In the genomic region with DNA sequence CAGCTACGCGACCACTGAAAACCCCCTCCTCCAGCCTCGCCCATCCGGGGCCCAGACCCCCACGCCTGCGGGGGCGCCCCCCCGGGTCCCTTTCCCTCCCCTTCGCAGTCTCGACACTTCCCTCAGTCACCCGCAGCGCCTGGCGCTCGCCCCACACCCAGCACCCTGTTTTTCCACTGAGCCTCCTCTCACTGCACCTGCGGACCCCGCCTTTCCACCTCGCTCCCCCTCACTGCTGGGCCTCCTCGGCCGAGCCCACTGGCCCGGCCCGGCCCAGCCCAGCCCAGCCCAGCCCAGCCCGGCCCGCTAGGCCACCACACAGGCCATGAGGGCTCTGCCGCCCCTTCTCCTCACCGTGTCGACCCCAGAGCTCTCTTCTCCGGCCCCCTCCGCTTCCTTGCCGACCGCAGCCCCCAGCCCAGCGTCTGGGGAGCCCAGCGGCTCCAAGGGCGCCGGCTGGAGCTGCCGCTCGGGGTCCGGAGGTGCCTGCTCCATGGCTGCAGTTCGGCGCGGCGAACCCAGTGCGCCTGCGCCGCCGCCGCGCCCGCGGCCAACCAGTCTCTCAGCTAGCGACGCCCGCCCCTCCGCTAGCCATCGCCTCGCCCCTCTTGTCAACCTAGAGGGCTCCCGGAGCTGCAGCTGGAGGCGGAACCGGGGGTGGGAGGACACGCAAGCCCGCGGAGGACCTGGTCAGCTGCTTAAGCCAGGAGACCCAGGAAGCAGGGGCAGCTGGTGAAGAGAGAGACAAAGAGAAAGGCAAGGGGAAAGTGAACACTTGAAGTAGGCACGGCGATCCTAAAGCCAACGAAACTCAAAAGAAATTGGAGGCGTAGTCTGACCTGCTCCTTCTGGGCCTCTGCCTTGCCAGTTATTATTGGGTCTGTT, we compare ENCODE assay signal across 8 cellular contexts. TPM values are rescaled to one million over a fixed set of nuclear protein-coding genes. Genes with fewer than 3 reads are reported as not detected.
DNase-seq lines count a peak whose midpoint lies in the region; ATAC-seq and TF ChIP-seq lines count a peak whose summit lies in the region.

A gene (minus strand): TSS at position 525 of the 885 bp plus-strand sequence. CDS start 30 bp downstream, at position 495.

- H3K4me1 Mint-ChIP-seq in CD4-positive, alpha-beta T cell (ENCODE audit: low read depth) = peaks cover 39% of the 10 kb centered on the region
- H3K4me1 Mint-ChIP-seq in activated CD4-positive, alpha-beta memory T cell treated with anti-CD3 and anti-CD28 coated beads, Interleukin-2, amount 10 ng/mL, durations not matched to agents 7 days and 5 days = peaks cover 29% of the 10 kb centered on the region

- POLR2A ChIA-PET in CD4-positive, alpha-beta T cell (lab: Charles Lee) = interaction anchor here (0.6 to 2.4 kb wide), 8 partner anchors 8 to 163 kb away, joined by 3 to 10 read pairs (median 6); a partner anchor contains a TSS
- POLR2A ChIA-PET in activated CD4-positive, alpha-beta memory T cell treated with anti-CD3 and anti-CD28 coated beads, Interleukin-2, amount 10 ng/mL, durations not matched to agents 7 days and 5 days (lab: Charles Lee) = interaction anchor here (0.6 to 1.9 kb wide), 10 partner anchors 9 to 789 kb away, joined by 3 to 15 read pairs (median 4); a partner anchor contains a TSS

- peak within 1 kb of the TSS; percentile 90 to 93 for H3K9ac ChIP-seq in duodenal mucosa (ENCODE audit: low read depth in 1 of 2, low read length in 2 of 2)

- DNase-seq in CD4-positive, alpha-beta T cell = peak; percentile 74 to 86 (median 81)
- DNase-seq in HK-2 (ENCODE audit: unreplicated experiment) (peak; percentile 98), NCI-H82 treated with DMSO at 0.1 percent for 48 hours (lab: John Stamatoyannopoulos, UW; ENCODE audit: unreplicated experiment) (peak; percentile 82), lower leg skin (ENCODE audit: low spot score in 2 of 2) (peak; percentile 86 to 98)
- DNase-seq in activated CD4-positive, alpha-beta memory T cell treated with anti-CD3 and anti-CD28 coated beads, Interleukin-2, amount 10 ng/mL, durations not matched to agents 7 days and 5 days = peak; percentile 90
- peak; percentile 82 for DNase-seq in stimulated activated CD4-positive, alpha-beta T cell treated with anti-CD3 and anti-CD28 coated beads, Interleukin-4, amount 100 ng/mL, for 4 hours

- peak within 1 kb of the TSS; percentile 51 for H3K27ac ChIP-seq in CD4-positive, alpha-beta T cell (ENCODE audit: low read depth, low read length)
- H3K27ac ChIP-seq in duodenal mucosa (ENCODE audit: low read depth, low read length) = peak within 1 kb of the TSS; percentile 26

- no peak for TF ChIP-seq CTCF in CD4-positive, alpha-beta T cell (IDR thresholded peaks at IDR 0.05)
- TF ChIP-seq CTCF in lower leg skin (IDR thresholded peaks at IDR 0.05) = no peak

- peaks cover 36% of the 10 kb centered on the region for H3K36me3 Mint-ChIP-seq in CD4-positive, alpha-beta T cell (ENCODE audit: low read depth)
- H3K36me3 Mint-ChIP-seq in activated CD4-positive, alpha-beta memory T cell treated with anti-CD3 and anti-CD28 coated beads, Interleukin-2, amount 10 ng/mL, durations not matched to agents 7 days and 5 days (ENCODE audit: low read depth) = peaks cover 20% of the 10 kb centered on the region

- H3K4me3 Mint-ChIP-seq in CD4-positive, alpha-beta T cell = peak within 1 kb of the TSS; percentile 98
- H3K4me3 Mint-ChIP-seq in activated CD4-positive, alpha-beta memory T cell treated with anti-CD3 and anti-CD28 coated beads, Interleukin-2, amount 10 ng/mL, durations not matched to agents 7 days and 5 days = peak within 1 kb of the TSS; percentile 91

- H3K36me3 ChIP-seq in duodenal mucosa (ENCODE audit: control insufficient read depth in 1 of 2, insufficient read depth in 2 of 2, low read length in 2 of 2) = peaks cover 0 to 6% of the 10 kb centered on the region in 2 donors

- peak within 1 kb of the TSS; percentile 85 for H3K27ac Mint-ChIP-seq in CD4-positive, alpha-beta T cell
- peak within 1 kb of the TSS; percentile 83 for H3K27ac Mint-ChIP-seq in activated CD4-positive, alpha-beta memory T cell treated with anti-CD3 and anti-CD28 coated beads, Interleukin-2, amount 10 ng/mL, durations not matched to agents 7 days and 5 days

- intact Hi-C loops in CD4-positive, alpha-beta T cell (cut with DNase I, micrococcal nuclease) = loop anchor here in 1 of 2 experiments (2.0 to 10.0 kb wide), 4 partner anchors 75 to 789 kb away; a partner anchor contains a TSS
- intact Hi-C loops in lower leg skin (cut with DNase I; ENCODE audit: low total_unique reads) = no loop called here

- no peaks in the 10 kb centered on the region for H3K9me3 Mint-ChIP-seq in CD4-positive, alpha-beta T cell
- no peaks in the 10 kb centered on the region for H3K9me3 Mint-ChIP-seq in activated CD4-positive, alpha-beta memory T cell treated with anti-CD3 and anti-CD28 coated beads, Interleukin-2, amount 10 ng/mL, durations not matched to agents 7 days and 5 days

- no peaks in the 10 kb centered on the region for H3K27me3 ChIP-seq in CD4-positive, alpha-beta T cell (ENCODE audit: control insufficient read depth, insufficient read depth, low read length)
- no peaks in the 10 kb centered on the region for H3K27me3 ChIP-seq in duodenal mucosa (ENCODE audit: control insufficient read depth in 1 of 2, insufficient read depth in 2 of 2, low read length in 2 of 2)

- no peaks in the 10 kb centered on the region for H3K27me3 Mint-ChIP-seq in CD4-positive, alpha-beta T cell
- H3K27me3 Mint-ChIP-seq in activated CD4-positive, alpha-beta memory T cell treated with anti-CD3 and anti-CD28 coated beads, Interleukin-2, amount 10 ng/mL, durations not matched to agents 7 days and 5 days = no peaks in the 10 kb centered on the region

- CTCF ChIA-PET in CD4-positive, alpha-beta T cell (lab: Charles Lee) = interaction anchor here (0.9 to 1.2 kb wide), 2 partner anchors 8 to 66 kb away, joined by 3 to 5 read pairs; no protein-coding TSS in a partner anchor
- CTCF ChIA-PET in activated CD4-positive, alpha-beta memory T cell treated with anti-CD3 and anti-CD28 coated beads, Interleukin-2, amount 10 ng/mL, durations not matched to agents 7 days and 5 days (lab: Charles Lee) = interaction anchor here (0.6 to 2.2 kb wide), 11 partner anchors 13 to 697 kb away, joined by 3 to 10 read pairs (median 3); a partner anchor contains a TSS

- no peaks in the 10 kb centered on the region for H3K9me3 ChIP-seq in CD4-positive, alpha-beta T cell (ENCODE audit: control insufficient read depth, low read length)
- no peaks in the 10 kb centered on the region for H3K9me3 ChIP-seq in duodenal mucosa (ENCODE audit: control insufficient read depth in 1 of 2, low read length in 2 of 2)

- peak; percentile 97 for ATAC-seq in CD4-positive, alpha-beta T cell (ENCODE audit: poor library complexity)
- peak; percentile 85 for ATAC-seq in GM19455 (IDR thresholded peaks at IDR 0.05; ENCODE audit: unreplicated experiment)

- H3K4me3 ChIP-seq in duodenal mucosa (ENCODE audit: low read depth in 1 of 2, low read length in 2 of 2) (peak within 1 kb of the TSS; percentile 75 to 96), lower leg skin (ENCODE audit: low read depth, poor library complexity, severe bottlenecking) (peak within 1 kb of the TSS; percentile 76)

- 1% methylated on average over 47 to 50 of the region's 65 CpGs for whole genome bisulfite sequencing in lower leg skin, 2 donors

- no peak for TF ChIP-seq POLR2A in lower leg skin (IDR thresholded peaks at IDR 0.05)

- H3K4me1 ChIP-seq in duodenal mucosa (ENCODE audit: control insufficient read depth in 1 of 2, insufficient read depth in 2 of 2, low read length in 2 of 2) = peaks cover 0 to 7% of the 10 kb centered on the region in 2 donors

RNA-seq across cellular contexts. Expression of the gene that starts here (rescaled TPM):
- 10 to 100 TPM; 23.4 to 24.6 TPM for total RNA-seq in CD4-positive, alpha-beta T cell
- total RNA-seq in activated CD4-positive, alpha-beta memory T cell treated with anti-CD3 and anti-CD28 coated beads, Interleukin-2, amount 10 ng/mL, durations not matched to agents 7 days and 5 days = 10 to 100 TPM; 29.3 to 34.1 TPM
- 10 to 100 TPM; 22.4 to 71.3 (median 24.6) TPM for total RNA-seq in lower leg skin

Comparison
In these comparisons a context has a peak if more than half of its experiments do, and no peak if none do; other contexts are left out.
1. Peak in every context shown above with its lines: DNase-seq, ATAC-seq, H3K4me3 ChIP-seq and H3K27ac ChIP-seq.